ENCODE assay signal across 22 cellular contexts in the genomic region with DNA sequence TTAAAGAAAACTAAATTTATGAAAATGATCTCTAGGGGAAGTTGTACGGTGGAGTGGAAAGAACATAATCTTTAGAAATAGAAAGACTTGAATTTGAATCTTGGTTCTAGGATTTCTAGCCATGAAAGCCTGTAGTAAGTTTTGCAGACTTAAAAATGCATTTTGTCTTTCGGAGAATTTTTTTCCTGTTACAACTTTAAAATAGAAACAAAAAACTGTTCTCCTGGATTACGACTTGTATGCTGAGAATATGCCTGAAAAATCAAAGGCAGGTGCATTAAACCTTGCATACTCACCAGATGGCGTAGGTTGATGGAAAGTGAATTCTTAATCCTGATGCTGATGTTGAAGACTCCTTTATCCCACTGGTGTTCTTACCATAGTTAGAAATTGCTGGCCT.
"Had no signal": no experiment of that assay in that cellular context is flagged by ENCODE, and none has a peak within 500 bp of the region (broad histone marks: within the 10 kb centered on the region; RNA-seq: fewer than 3 reads in every experiment).

No MANE protein-coding gene starts in this region.

- H3K4me3 Mint-ChIP-seq: memory B cell; naive thymus-derived CD4-positive, alpha-beta T cell; natural killer cell treated with Interleukin-12 subunit alpha and Interleukin-12 subunit beta and Interleukin-15 and Interleukin-18, amount 100 ng/mL, for 72 hours; stimulated activated memory B cell treated with anti-CD40 and anti-IgM and Interleukin-4, amounts not matched to agents 10 μg/mL and 1 μg/mL and 100 μg/mL, for 72 hours had no signal

- ATAC-seq: mucosa of descending colon; naive thymus-derived CD4-positive, alpha-beta T cell; natural killer cell treated with Interleukin-12 subunit alpha and Interleukin-12 subunit beta and Interleukin-15 and Interleukin-18, amount 100 ng/mL, for 72 hours; right lobe of liver; stimulated activated memory B cell treated with anti-CD40 and anti-IgM and Interleukin-4, amounts not matched to agents 10 μg/mL and 1 μg/mL and 100 μg/mL, for 72 hours; upper lobe of right lung had no signal

- H3K4me1 ChIP-seq: left ventricle myocardium inferior, right atrium auricular region, right lobe of liver, stomach, testis, tibial artery had no signal

- H3K27ac Mint-ChIP-seq: memory B cell; naive thymus-derived CD4-positive, alpha-beta T cell; natural killer cell treated with Interleukin-12 subunit alpha and Interleukin-12 subunit beta and Interleukin-15 and Interleukin-18, amount 100 ng/mL, for 72 hours; progenitor cell of endocrine pancreas; stimulated activated memory B cell treated with anti-CD40 and anti-IgM and Interleukin-4, amounts not matched to agents 10 μg/mL and 1 μg/mL and 100 μg/mL, for 72 hours had no signal

- H3K4me1 Mint-ChIP-seq: memory B cell; stimulated activated memory B cell treated with anti-CD40 and anti-IgM and Interleukin-4, amounts not matched to agents 10 μg/mL and 1 μg/mL and 100 μg/mL, for 72 hours had no signal

- H3K9me3 Mint-ChIP-seq: memory B cell; naive thymus-derived CD4-positive, alpha-beta T cell; natural killer cell treated with Interleukin-12 subunit alpha and Interleukin-12 subunit beta and Interleukin-15 and Interleukin-18, amount 100 ng/mL, for 72 hours; stimulated activated memory B cell treated with anti-CD40 and anti-IgM and Interleukin-4, amounts not matched to agents 10 μg/mL and 1 μg/mL and 100 μg/mL, for 72 hours had no signal

- DNase-seq: islet precursor cell; left ventricle myocardium inferior; midbrain; mucosa of descending colon; naive thymus-derived CD4-positive, alpha-beta T cell; ovary; right lobe of liver; stimulated activated CD4-positive, alpha-beta T cell treated with anti-CD3 and anti-CD28 coated beads, Interleukin-1b, Interleukin-23, amount 100 ng/mL, for 48 hours; stimulated activated CD4-positive, alpha-beta T cell treated with anti-CD3 and anti-CD28 coated beads, Interleukin-2, amount 100 ng/mL, for 48 hours; stimulated activated CD4-positive, alpha-beta T cell treated with anti-CD3 and anti-CD28 coated beads, Interleukin-4, amount 100 ng/mL, for 4 hours; stimulated activated CD8-positive, alpha-beta memory T cell treated with anti-CD3 and anti-CD28 coated beads, Interleukin-4, amount 100 ng/mL, for 48 hours; stimulated activated naive CD4-positive, alpha-beta T cell treated with Interleukin-2 at 50 U/mL for 16 hours; stomach; testis; tibial artery; trophoblast cell; upper lobe of right lung had no signal

- H3K27me3 ChIP-seq: ovary, right atrium auricular region, right lobe of liver, testis, upper lobe of right lung had no signal

- H3K27ac ChIP-seq: left ventricle myocardium inferior, ovary, right atrium auricular region, right lobe of liver, stomach, testis, tibial artery, upper lobe of right lung had no signal
